In genomic region chr4:128255906-128256305, GRCh38 we compare ENCODE assay signal across 2 cellular contexts.
TF ChIP-seq lines count a peak whose summit lies in the region.

No MANE protein-coding gene starts in this region.

TF ChIP-seq in IMR-90, 13 proteins besides CTCF, POLR2A, EP300 and RAD21:
- TF ChIP-seq SMC3 (IDR thresholded peaks at IDR 0.05; ENCODE audit: low read depth, low read length) (no peak), RCOR1 (IDR thresholded peaks at IDR 0.05; ENCODE audit: insufficient replicate concordance, low read length) (no peak), CEBPB (IDR thresholded peaks at IDR 0.05; ENCODE audit: low read depth, low read length) (no peak)
TF ChIP-seq in IMR-90: peak in this region for 0.

TF ChIP-seq in GM12878, 131 proteins besides CTCF, POLR2A, EP300 and RAD21:
- TF ChIP-seq IKZF2 (IDR thresholded peaks at IDR 0.05): no peak
- TF ChIP-seq ZNF687 (IDR thresholded peaks at IDR 0.05): no peak
- no peak for TF ChIP-seq MAX (IDR thresholded peaks at IDR 0.05; ENCODE audit: low read depth, low read length)
- no peak for TF ChIP-seq ELK1 (IDR thresholded peaks at IDR 0.05; ENCODE audit: low read depth, low read length)
- no peak for TF ChIP-seq TCF3 (IDR thresholded peaks at IDR 0.05; ENCODE audit: borderline replicate concordance, insufficient read depth, low read depth, low read length)
- TF ChIP-seq BCLAF1 (IDR thresholded peaks at IDR 0.05): no peak
- no peak for TF ChIP-seq MTA2 (IDR thresholded peaks at IDR 0.05; ENCODE audit: low read depth)
- no peak for TF ChIP-seq HCFC1 (IDR thresholded peaks at IDR 0.05; ENCODE audit: low read length)
- no peak for TF ChIP-seq ZNF384 (IDR thresholded peaks at IDR 0.05; ENCODE audit: borderline replicate concordance, low read depth, low read length)
- no peak for TF ChIP-seq IRF3 (IDR thresholded peaks at IDR 0.05)
- TF ChIP-seq NFYA (IDR thresholded peaks at IDR 0.05; ENCODE audit: borderline replicate concordance, low read depth, low read length): no peak
